In the genomic region with DNA sequence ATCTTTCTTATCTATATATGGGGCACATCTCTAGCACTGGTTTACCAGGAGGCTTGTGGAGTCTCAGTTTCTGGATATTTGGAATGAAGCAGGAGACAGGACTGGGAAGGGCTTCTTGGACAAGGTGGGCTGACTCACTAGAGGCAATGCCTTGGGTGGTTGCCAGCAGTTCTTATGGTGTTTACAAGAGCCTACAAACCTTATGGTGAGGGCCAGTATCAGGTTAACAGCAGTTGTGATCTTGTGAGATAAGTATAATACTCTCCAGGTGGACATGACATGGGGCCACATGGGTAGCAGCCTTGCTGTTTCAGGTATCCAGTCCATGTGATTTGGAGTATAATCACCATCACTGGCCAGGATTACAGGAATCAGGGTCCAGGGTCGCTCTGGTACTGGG, we compare ENCODE assay signal across 1 cellular context.
TF ChIP-seq lines count a peak whose summit lies in the region.

No MANE protein-coding gene starts in this region.

TF ChIP-seq in IMR-90, 13 proteins besides CTCF, POLR2A, EP300 and RAD21:
- TF ChIP-seq BHLHE40 (IDR thresholded peaks at IDR 0.05; ENCODE audit: low read depth, low read length) (no peak), NFE2L2 (IDR thresholded peaks at IDR 0.05; ENCODE audit: low read depth, low read length) (no peak), FOS (IDR thresholded peaks at IDR 0.05; ENCODE audit: low read depth, low read length) (no peak), MAZ (IDR thresholded peaks at IDR 0.05; ENCODE audit: borderline replicate concordance, low read depth, low read length) (no peak)
- TF ChIP-seq, protein P1, sequence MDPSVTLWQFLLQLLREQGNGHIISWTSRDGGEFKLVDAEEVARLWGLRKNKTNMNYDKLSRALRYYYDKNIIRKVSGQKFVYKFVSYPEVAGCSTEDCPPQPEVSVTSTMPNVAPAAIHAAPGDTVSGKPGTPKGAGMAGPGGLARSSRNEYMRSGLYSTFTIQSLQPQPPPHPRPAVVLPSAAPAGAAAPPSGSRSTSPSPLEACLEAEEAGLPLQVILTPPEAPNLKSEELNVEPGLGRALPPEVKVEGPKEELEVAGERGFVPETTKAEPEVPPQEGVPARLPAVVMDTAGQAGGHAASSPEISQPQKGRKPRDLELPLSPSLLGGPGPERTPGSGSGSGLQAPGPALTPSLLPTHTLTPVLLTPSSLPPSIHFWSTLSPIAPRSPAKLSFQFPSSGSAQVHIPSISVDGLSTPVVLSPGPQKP (IDR thresholded peaks at IDR 0.05; ENCODE audit: borderline replicate concordance, low read depth, low read length) = no peak
- TF ChIP-seq, protein P2, sequence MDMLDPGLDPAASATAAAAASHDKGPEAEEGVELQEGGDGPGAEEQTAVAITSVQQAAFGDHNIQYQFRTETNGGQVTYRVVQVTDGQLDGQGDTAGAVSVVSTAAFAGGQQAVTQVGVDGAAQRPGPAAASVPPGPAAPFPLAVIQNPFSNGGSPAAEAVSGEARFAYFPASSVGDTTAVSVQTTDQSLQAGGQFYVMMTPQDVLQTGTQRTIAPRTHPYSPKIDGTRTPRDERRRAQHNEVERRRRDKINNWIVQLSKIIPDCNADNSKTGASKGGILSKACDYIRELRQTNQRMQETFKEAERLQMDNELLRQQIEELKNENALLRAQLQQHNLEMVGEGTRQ (IDR thresholded peaks at IDR 0.05; ENCODE audit: low read depth, low read length) = no peak
